1 cellular context compared by ENCODE assay signal in the genomic region with DNA sequence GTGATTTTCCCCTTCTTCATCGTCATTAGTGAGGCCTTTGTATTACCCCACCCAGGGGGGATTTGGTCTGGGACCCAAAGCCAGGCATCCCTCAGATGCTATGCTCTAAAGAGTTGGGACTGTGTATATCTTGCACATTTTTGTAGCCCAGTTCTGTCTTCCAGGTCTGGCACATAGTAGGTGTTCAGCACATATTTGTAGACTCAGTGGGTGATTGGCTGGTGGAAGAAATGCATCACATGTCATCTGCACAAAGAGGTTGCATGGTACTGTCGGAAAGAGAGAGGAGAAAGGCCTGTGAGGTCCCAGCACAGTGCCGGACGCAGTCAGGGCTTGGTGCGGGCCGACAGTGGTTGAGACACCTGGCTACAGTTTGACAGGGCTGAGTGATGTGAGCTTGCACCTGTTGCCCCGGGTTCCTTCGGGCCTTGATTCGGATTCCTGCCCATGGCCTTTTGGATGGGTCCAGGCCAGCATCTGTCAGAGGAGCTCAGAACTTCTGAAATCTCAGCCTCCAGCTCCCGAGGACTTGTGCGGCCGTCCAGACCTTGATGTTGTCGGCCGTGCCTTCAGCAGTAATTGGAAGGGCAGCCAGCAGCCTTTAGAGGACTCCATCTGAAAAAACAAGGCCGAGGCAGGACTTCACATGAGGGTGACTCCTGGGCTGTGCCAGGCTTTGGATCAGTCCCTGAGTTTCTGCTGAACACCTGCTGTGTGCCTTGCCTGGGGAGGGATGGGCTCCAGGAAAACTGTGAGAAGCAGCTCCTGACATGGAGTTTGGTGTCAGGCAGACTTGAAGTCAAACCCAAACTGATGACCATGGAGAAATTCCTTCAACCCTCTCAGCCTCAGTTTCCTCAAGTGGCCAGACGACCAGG.
TF ChIP-seq lines count a peak whose summit lies in the region.

No MANE protein-coding gene starts in this region.

TF ChIP-seq in H1, 55 proteins besides CTCF, POLR2A, EP300 and RAD21:
- TF ChIP-seq KDM4A (IDR thresholded peaks at IDR 0.05; ENCODE audit: low read depth, low read length, severe bottlenecking) (no peak), CHD2 (IDR thresholded peaks at IDR 0.05; ENCODE audit: low read length) (no peak)
- TF ChIP-seq, protein P1, sequence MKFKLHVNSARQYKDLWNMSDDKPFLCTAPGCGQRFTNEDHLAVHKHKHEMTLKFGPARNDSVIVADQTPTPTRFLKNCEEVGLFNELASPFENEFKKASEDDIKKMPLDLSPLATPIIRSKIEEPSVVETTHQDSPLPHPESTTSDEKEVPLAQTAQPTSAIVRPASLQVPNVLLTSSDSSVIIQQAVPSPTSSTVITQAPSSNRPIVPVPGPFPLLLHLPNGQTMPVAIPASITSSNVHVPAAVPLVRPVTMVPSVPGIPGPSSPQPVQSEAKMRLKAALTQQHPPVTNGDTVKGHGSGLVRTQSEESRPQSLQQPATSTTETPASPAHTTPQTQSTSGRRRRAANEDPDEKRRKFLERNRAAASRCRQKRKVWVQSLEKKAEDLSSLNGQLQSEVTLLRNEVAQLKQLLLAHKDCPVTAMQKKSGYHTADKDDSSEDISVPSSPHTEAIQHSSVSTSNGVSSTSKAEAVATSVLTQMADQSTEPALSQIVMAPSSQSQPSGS (IDR thresholded peaks at IDR 0.05; ENCODE audit: low read length) = no peak
- TF ChIP-seq, protein P2, sequence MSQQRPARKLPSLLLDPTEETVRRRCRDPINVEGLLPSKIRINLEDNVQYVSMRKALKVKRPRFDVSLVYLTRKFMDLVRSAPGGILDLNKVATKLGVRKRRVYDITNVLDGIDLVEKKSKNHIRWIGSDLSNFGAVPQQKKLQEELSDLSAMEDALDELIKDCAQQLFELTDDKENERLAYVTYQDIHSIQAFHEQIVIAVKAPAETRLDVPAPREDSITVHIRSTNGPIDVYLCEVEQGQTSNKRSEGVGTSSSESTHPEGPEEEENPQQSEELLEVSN (IDR thresholded peaks at IDR 0.05) = no peak
